ENCODE assay signal across 30 cellular contexts in genomic region chr16:840561-841454, GRCh38. TPM values are rescaled to one million over a fixed set of nuclear protein-coding genes. Genes with fewer than 3 reads are reported as not detected.
"Had no signal": no experiment of that assay in that cellular context is flagged by ENCODE, and none has a peak within 500 bp of the region (broad histone marks: within the 10 kb centered on the region; RNA-seq: fewer than 3 reads in every experiment).

No MANE protein-coding gene starts in this region.

- H3K36me3 ChIP-seq: heart left ventricle, left lung, lower lobe of right lung, prostate gland, tibial nerve, upper lobe of right lung had no signal

- H3K9ac ChIP-seq: parathyroid adenoma had no signal

- H2AFZ ChIP-seq: parathyroid adenoma had no signal

- H3K4me1 ChIP-seq: heart left ventricle, left lung, lower lobe of right lung, parathyroid adenoma, prostate gland, testis, tibial nerve, upper lobe of right lung had no signal

- DNase-seq: cortex of kidney; dorsolateral prefrontal cortex; effector CD8-positive, alpha-beta T cell; foreskin melanocyte; hippocampal formation; kidney glomerular epithelial cell; lower lobe of right lung; natural killer cell; nucleus accumbens; stimulated activated CD4-positive, alpha-beta T cell treated with anti-CD3 and anti-CD28 coated beads, Interleukin-2, amount 100 ng/mL, for 24 hours; stimulated activated CD4-positive, alpha-beta T cell treated with anti-CD3 and anti-CD28 coated beads, Interleukin-4, amount 100 ng/mL, for 4 hours; stimulated activated naive B cell treated with anti-CD40 and anti-IgM and Interleukin-4, amounts not matched to agents 10 μg/mL and 1 μg/mL and 100 μg/mL, for 72 hours; stimulated activated naive CD8-positive, alpha-beta T cell treated with anti-CD3 and anti-CD28 coated beads, Interleukin-15, amount 100 ng/mL, for 72 hours; testis; upper lobe of right lung had no signal

- ATAC-seq: left lung; lower lobe of right lung; natural killer cell; stimulated activated naive B cell treated with anti-CD40 and anti-IgM and Interleukin-4, amounts not matched to agents 10 μg/mL and 1 μg/mL and 100 μg/mL, for 72 hours; stimulated activated naive CD8-positive, alpha-beta T cell treated with anti-CD3 and anti-CD28 coated beads, Interleukin-15, amount 100 ng/mL, for 72 hours had no signal

- H3K27ac ChIP-seq: dorsolateral prefrontal cortex, heart left ventricle, left lung, lower lobe of right lung, parathyroid adenoma, prostate gland, testis, tibial nerve, upper lobe of right lung had no signal

- H3K27me3 ChIP-seq: dorsolateral prefrontal cortex, testis had no signal

- H3K4me3 ChIP-seq: heart left ventricle, left lung, lower lobe of right lung, prostate gland, testis, tibial nerve, upper lobe of right lung had no signal

- H3K79me2 ChIP-seq: parathyroid adenoma had no signal

- H3K9me3 ChIP-seq: prostate gland, testis had no signal

RNA-seq across cellular contexts. Expression of gene GNG13, which starts 40.3 kb away (rescaled TPM):
- total RNA-seq: glomerular endothelial cell, heart left ventricle, left lung, lower lobe of right lung, mesothelial cell of epicardium, mucosa of gallbladder, myocyte, natural killer cell, neural crest cell, prostate gland, renal cortical epithelial cell, sciatic nerve, skeletal muscle tissue, subcutaneous adipose tissue, testis, tibial nerve, upper lobe of right lung had no signal
- polyA plus RNA-seq: esophagus, heart left ventricle had no signal
